In genomic region chr12:68913682-68914081, GRCh38 we compare ENCODE assay signal across 24 cellular contexts.
"Had no signal": no experiment of that assay in that cellular context is flagged by ENCODE, and none has a peak within 500 bp of the region (broad histone marks: within the 10 kb centered on the region; RNA-seq: fewer than 3 reads in every experiment).

No MANE protein-coding gene starts in this region.

- H3K36me3 ChIP-seq: heart right ventricle, neural progenitor cell, prostate gland, right atrium auricular region, suprapubic skin had no signal

- H3K4me2 ChIP-seq: neural progenitor cell had no signal

- H3K9me3 ChIP-seq: heart right ventricle, left lung, prostate gland, right atrium auricular region, suprapubic skin had no signal

- H3K9ac ChIP-seq: neural progenitor cell had no signal

- H3K4me3 ChIP-seq: heart right ventricle, left lung, neural progenitor cell, prostate gland, right atrium auricular region, suprapubic skin had no signal

- H3K36me3 Mint-ChIP-seq: activated CD8-positive, alpha-beta memory T cell treated with anti-CD3 and anti-CD28 coated beads, Interleukin-2, amount 10 ng/mL, durations not matched to agents 7 days and 5 days; activated naive CD8-positive, alpha-beta T cell treated with anti-CD3 and anti-CD28 coated beads, Interleukin-2, amount 10 ng/mL, durations not matched to agents 7 days and 5 days; naive B cell; neural progenitor cell had no signal

- DNase-seq: activated B cell treated with CpG ODN at 0.5 μM for 24 hours; activated CD4-positive, alpha-beta memory T cell treated with anti-CD3 and anti-CD28 coated beads, Interleukin-2, amount 10 ng/mL, durations not matched to agents 7 days and 5 days; activated CD4-positive, alpha-beta T cell treated with anti-CD3 and anti-CD28 coated beads for 4 hours; activated CD8-positive, alpha-beta memory T cell treated with anti-CD3 and anti-CD28 coated beads, Interleukin-2, amount 10 ng/mL, durations not matched to agents 7 days and 5 days; activated naive CD4-positive, alpha-beta T cell; activated naive CD8-positive, alpha-beta T cell treated with anti-CD3 and anti-CD28 coated beads, Interleukin-2, amount 10 ng/mL, durations not matched to agents 7 days and 5 days; anterior cingulate cortex; effector memory CD8-positive, alpha-beta T cell; heart right ventricle; left lung; mammary epithelial cell; naive B cell; small intestine; stimulated activated CD4-positive, alpha-beta T cell treated with anti-CD3 and anti-CD28 coated beads, Interleukin-15, amount 100 ng/mL, for 24 hours; stimulated activated CD4-positive, alpha-beta T cell treated with anti-CD3 and anti-CD28 coated beads, Interleukin-2, amount 100 ng/mL, for 48 hours; trophoblast cell had no signal

- H3K27me3 Mint-ChIP-seq: activated B cell treated with CpG ODN at 0.5 μM for 24 hours; activated CD4-positive, alpha-beta memory T cell treated with anti-CD3 and anti-CD28 coated beads, Interleukin-2, amount 10 ng/mL, durations not matched to agents 7 days and 5 days; activated naive CD8-positive, alpha-beta T cell treated with anti-CD3 and anti-CD28 coated beads, Interleukin-2, amount 10 ng/mL, durations not matched to agents 7 days and 5 days; naive B cell had no signal

- H3K27ac ChIP-seq: left lung, neural progenitor cell, prostate gland had no signal

- H2AFZ ChIP-seq: neural progenitor cell had no signal

- H3K4me3 Mint-ChIP-seq: activated B cell treated with CpG ODN at 0.5 μM for 24 hours; activated CD4-positive, alpha-beta memory T cell treated with anti-CD3 and anti-CD28 coated beads, Interleukin-2, amount 10 ng/mL, durations not matched to agents 7 days and 5 days; activated CD8-positive, alpha-beta memory T cell treated with anti-CD3 and anti-CD28 coated beads, Interleukin-2, amount 10 ng/mL, durations not matched to agents 7 days and 5 days; activated naive CD8-positive, alpha-beta T cell treated with anti-CD3 and anti-CD28 coated beads, Interleukin-2, amount 10 ng/mL, durations not matched to agents 7 days and 5 days; effector memory CD8-positive, alpha-beta T cell; naive B cell; neural progenitor cell; stimulated activated naive CD8-positive, alpha-beta T cell treated with anti-CD3 and anti-CD28 coated beads, Interleukin-15, Interleukin-2, amounts not matched to agents 100 ng/mL and 50 ng/mL, for 24 hours; T-helper 2 cell treated with Interferon-gamma antibody and Interleukin-4, amounts not matched to agents 5 μg/mL and 100 μg/mL, for 36 hours had no signal

- ATAC-seq: activated CD8-positive, alpha-beta memory T cell treated with anti-CD3 and anti-CD28 coated beads, Interleukin-2, amount 10 ng/mL, durations not matched to agents 7 days and 5 days; effector memory CD8-positive, alpha-beta T cell; left lung had no signal

- FAIRE-seq: bronchial epithelial cell, small intestine, TTC549 had no signal

- H3K9me3 Mint-ChIP-seq: activated B cell treated with CpG ODN at 0.5 μM for 24 hours; activated CD4-positive, alpha-beta memory T cell treated with anti-CD3 and anti-CD28 coated beads, Interleukin-2, amount 10 ng/mL, durations not matched to agents 7 days and 5 days; effector memory CD8-positive, alpha-beta T cell; naive B cell; neural progenitor cell; stimulated activated naive CD8-positive, alpha-beta T cell treated with anti-CD3 and anti-CD28 coated beads, Interleukin-15, Interleukin-2, amounts not matched to agents 100 ng/mL and 50 ng/mL, for 24 hours; T-helper 2 cell treated with Interferon-gamma antibody and Interleukin-4, amounts not matched to agents 5 μg/mL and 100 μg/mL, for 36 hours had no signal

- H3K27me3 ChIP-seq: heart right ventricle, left lung, neural progenitor cell, right atrium auricular region, suprapubic skin had no signal

- H3K27ac Mint-ChIP-seq: activated B cell treated with CpG ODN at 0.5 μM for 24 hours; activated CD4-positive, alpha-beta memory T cell treated with anti-CD3 and anti-CD28 coated beads, Interleukin-2, amount 10 ng/mL, durations not matched to agents 7 days and 5 days; activated CD8-positive, alpha-beta memory T cell treated with anti-CD3 and anti-CD28 coated beads, Interleukin-2, amount 10 ng/mL, durations not matched to agents 7 days and 5 days; activated naive CD8-positive, alpha-beta T cell treated with anti-CD3 and anti-CD28 coated beads, Interleukin-2, amount 10 ng/mL, durations not matched to agents 7 days and 5 days; effector memory CD8-positive, alpha-beta T cell; naive B cell; neural progenitor cell; stimulated activated naive CD8-positive, alpha-beta T cell treated with anti-CD3 and anti-CD28 coated beads, Interleukin-15, Interleukin-2, amounts not matched to agents 100 ng/mL and 50 ng/mL, for 24 hours; T-helper 2 cell treated with Interferon-gamma antibody and Interleukin-4, amounts not matched to agents 5 μg/mL and 100 μg/mL, for 36 hours had no signal

- H3K4me1 Mint-ChIP-seq: activated B cell treated with CpG ODN at 0.5 μM for 24 hours; activated CD8-positive, alpha-beta memory T cell treated with anti-CD3 and anti-CD28 coated beads, Interleukin-2, amount 10 ng/mL, durations not matched to agents 7 days and 5 days; activated naive CD8-positive, alpha-beta T cell treated with anti-CD3 and anti-CD28 coated beads, Interleukin-2, amount 10 ng/mL, durations not matched to agents 7 days and 5 days; neural progenitor cell had no signal

- H3K4me1 ChIP-seq: prostate gland, right atrium auricular region had no signal
